ENCODE assay signal across 8 cellular contexts in genomic region chr13:36297259-36297599, GRCh38. TPM values are rescaled to one million over a fixed set of nuclear protein-coding genes. Genes with fewer than 3 reads are reported as not detected.
DNase-seq lines count a peak whose midpoint lies in the region; ATAC-seq and TF ChIP-seq lines count a peak whose summit lies in the region.

No MANE protein-coding gene starts in this region.

- no TSS peak for BruUV-seq in Caco-2 (replicated peaks; lab: Mats Ljungman, UMichigan)

- POLR2A ChIA-PET in Caco-2 (lab: Charles Lee) = no interaction called here

- H3K9me3 ChIP-seq in Caco-2 = no peaks in the 10 kb centered on the region
- no peaks in the 10 kb centered on the region for H3K9me3 ChIP-seq in uterus

- intact Hi-C loops in Caco-2 (cut with micrococcal nuclease; ENCODE audit: unreplicated experiment) = no loop called here
- intact Hi-C loops in uterus (cut with DNase I; ENCODE audit: low total_unique reads) = no loop called here

- H3K27me3 ChIP-seq in Caco-2 (replicated peaks; ENCODE audit: control insufficient read depth, insufficient read depth, low read length) (no peaks in the 10 kb centered on the region), uterus (no peaks in the 10 kb centered on the region)

- CTCF ChIA-PET in Caco-2 (lab: Charles Lee) = no interaction called here

- H3K4me1 ChIP-seq in Caco-2 = no peaks in the 10 kb centered on the region
- H3K4me1 ChIP-seq in uterus = no peaks in the 10 kb centered on the region

- TF ChIP-seq CTCF in Caco-2 (IDR thresholded peaks at IDR 0.05; ENCODE audit: insufficient read depth in 1 of 2, low read depth in 1 of 2, low read length in 1 of 2, severe bottlenecking in 1 of 2, unreplicated experiment in 1 of 2) = no peak
- no peak for TF ChIP-seq CTCF in uterus (IDR thresholded peaks at IDR 0.05)

- peaks cover 4% of the 10 kb centered on the region for H3K36me3 Mint-ChIP-seq in Caco-2 (ENCODE audit: insufficient read depth, unreplicated experiment)

- no peaks in the 10 kb centered on the region for H3K27me3 Mint-ChIP-seq in Caco-2 (ENCODE audit: insufficient read depth, unreplicated experiment)

- H3K27ac ChIP-seq in cingulate gyrus (ENCODE audit: low read depth, low read length) (peak overlapping the region; percentile 49), uterus (peak overlapping the region; percentile 69 to 80)

- H3K4me3 Mint-ChIP-seq in Caco-2 (ENCODE audit: unreplicated experiment) = peak overlapping the region; percentile 64

- no peak overlapping the region for H3K27ac Mint-ChIP-seq in Caco-2 (ENCODE audit: unreplicated experiment)

- H3K36me3 ChIP-seq in Caco-2 (ENCODE audit: control insufficient read depth, insufficient read depth, low read length) (no peaks in the 10 kb centered on the region), uterus (no peaks in the 10 kb centered on the region)

- peaks cover 24% of the 10 kb centered on the region for H3K9me3 Mint-ChIP-seq in Caco-2 (ENCODE audit: unreplicated experiment)

- no peaks in the 10 kb centered on the region for H3K4me1 Mint-ChIP-seq in Caco-2 (ENCODE audit: low read depth, unreplicated experiment)

- ATAC-seq in GM21423 (IDR thresholded peaks at IDR 0.05; ENCODE audit: unreplicated experiment) = peak; percentile 56

- no peak for DNase-seq in Caco-2
- DNase-seq in MV-4-11 (lab: John Stamatoyannopoulos, UW) = peak; percentile 25
- DNase-seq in medulla oblongata (ENCODE audit: extremely low spot score) = peak; percentile 40
- no peak for DNase-seq in uterus
- no peak for DNase-seq in cerebellar nuclear complex (lab: John Stamatoyannopoulos, UW)
- DNase-seq in hippocampal formation (lab: John Stamatoyannopoulos, UW) = no peak

- no peak for TF ChIP-seq POLR2A in uterus (IDR thresholded peaks at IDR 0.05)

- H3K4me3 ChIP-seq in Caco-2 (ENCODE audit: low read depth, low read length) = no peak overlapping the region
- peak overlapping the region; percentile 59 to 64 for H3K4me3 ChIP-seq in uterus

RNA-seq across cellular contexts. Expression of gene CCDC169, which starts 0.4 kb away (rescaled TPM):
- total RNA-seq in Caco-2 (2022) (not detected in 2 replicates), uterus (1 to 10 TPM in 2 of 4 donors, under 1 TPM in 1, not detected in 1; 0.49 to 3.2 (median 1.5) TPM)

RNA-seq across cellular contexts. Expression of gene SPART, which starts 49.0 kb away (rescaled TPM):
- total RNA-seq in Caco-2 (2022) (not detected in 2 replicates), uterus (100 to 1,000 TPM in 3 of 4 donors, 10 to 100 TPM in 1; 45.6 to 297 (median 135) TPM)

Comparison
In these comparisons a context has a peak if more than half of its experiments do, and no peak if none do; other contexts are left out.
1. DNase-seq: peak in MV-4-11 (single experiment) and medulla oblongata (single experiment); none in Caco-2 (0 of 2), uterus (0 of 2), cerebellar nuclear complex (0 of 2) and hippocampal formation (0 of 2).
2. RNA of gene SPART, which starts 49.0 kb away (total RNA-seq): 45.6 to 297 TPM in uterus; not detected in Caco-2; every median in the first group is over 10 times any median in the second.